1 cellular context compared by ENCODE assay signal in genomic region chr15:74541494-74542191, GRCh38.
TF ChIP-seq lines count a peak whose summit lies in the region.

No MANE protein-coding gene starts in this region.

TF ChIP-seq in HEK293, 187 proteins besides CTCF, POLR2A, EP300 and RAD21 (continued from another document and continues in another):
- TF ChIP-seq, protein P1, sequence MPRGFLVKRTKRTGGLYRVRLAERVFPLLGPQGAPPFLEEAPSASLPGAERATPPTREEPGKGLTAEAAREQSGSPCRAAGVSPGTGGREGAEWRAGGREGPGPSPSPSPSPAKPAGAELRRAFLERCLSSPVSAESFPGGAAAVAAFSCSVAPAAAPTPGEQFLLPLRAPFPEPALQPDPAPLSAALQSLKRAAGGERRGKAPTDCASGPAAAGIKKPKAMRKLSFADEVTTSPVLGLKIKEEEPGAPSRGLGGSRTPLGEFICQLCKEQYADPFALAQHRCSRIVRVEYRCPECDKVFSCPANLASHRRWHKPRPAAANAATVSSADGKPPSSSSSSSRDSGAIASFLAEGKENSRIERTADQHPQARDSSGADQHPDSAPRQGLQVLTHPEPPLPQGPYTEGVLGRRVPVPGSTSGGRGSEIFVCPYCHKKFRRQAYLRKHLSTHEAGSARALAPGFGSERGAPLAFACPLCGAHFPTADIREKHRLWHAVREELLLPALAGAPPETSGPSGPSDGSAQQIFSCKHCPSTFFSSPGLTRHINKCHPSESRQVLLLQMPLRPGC (tag by site-specific recombination; IDR thresholded peaks at IDR 0.05): peak; percentile 25; the same call in 1 of the 2 replicates
- TF ChIP-seq ZSCAN30 (tag by site-specific recombination; IDR thresholded peaks at IDR 0.05) (0 out of 2 replicates have a peak, but pooled peaks have one; percentile 16), REST (tag by site-specific recombination; IDR thresholded peaks at IDR 0.05) (0 out of 2 replicates have a peak, but pooled peaks have one; percentile 12), ZNF792 (tag by site-specific recombination; IDR thresholded peaks at IDR 0.05) (no peak), ZEB2 (tag by site-specific recombination; IDR thresholded peaks at IDR 0.05) (peak; percentile 81; the same call in 1 of the 2 replicates), ZFP69B (tag by site-specific recombination; IDR thresholded peaks at IDR 0.05) (no peak; the same call in 1 of the 2 replicates), HIC1 (tag by site-specific recombination; IDR thresholded peaks at IDR 0.05) (0 out of 2 replicates have a peak, but pooled peaks have one; percentile 52), ZNF561 (tag by site-specific recombination; IDR thresholded peaks at IDR 0.05; ENCODE audit: borderline replicate concordance) (no peak), ZNF221 (tag by site-specific recombination; IDR thresholded peaks at IDR 0.05; ENCODE audit: borderline replicate concordance) (no peak; the same call in 1 of the 2 replicates), ZNF302 (tag by site-specific recombination; IDR thresholded peaks at IDR 0.05; ENCODE audit: low read depth) (no peak), KLF8 (tag by site-specific recombination; IDR thresholded peaks at IDR 0.05) (peak; percentile 71), ZNF335 (tag by site-specific recombination; conservative IDR thresholded peaks at IDR 0.05) (peak; percentile 89), ZNF555 (tag by site-specific recombination; conservative IDR thresholded peaks at IDR 0.05) (no peak), ZNF202 (tag by site-specific recombination; IDR thresholded peaks at IDR 0.05; ENCODE audit: borderline replicate concordance) (no peak), SP3 (tag by site-specific recombination; IDR thresholded peaks at IDR 0.05) (peak; percentile 81), ZFHX2 (tag by site-specific recombination; conservative IDR thresholded peaks at IDR 0.05) (peak; percentile 75), TCF7L2 (IDR thresholded peaks at IDR 0.05; ENCODE audit: borderline replicate concordance, low read depth, low read length) (no peak), ZNF112 (tag by site-specific recombination; IDR thresholded peaks at IDR 0.05) (no peak), ZNF341 (tag by site-specific recombination; IDR thresholded peaks at IDR 0.05; ENCODE audit: low read depth) (peak; percentile 86), ZNF2 (tag by site-specific recombination; IDR thresholded peaks at IDR 0.05) (0 out of 2 replicates have a peak, but pooled peaks have one; percentile 30), ZNF146 (tag by site-specific recombination; IDR thresholded peaks at IDR 0.05) (no peak), MZF1 (tag by site-specific recombination; IDR thresholded peaks at IDR 0.05; ENCODE audit: borderline replicate concordance) (peak; percentile 98), ZBTB7A (tag by site-specific recombination; IDR thresholded peaks at IDR 0.05; ENCODE audit: low read depth) (peak; percentile 83), BCL11A (tag by site-specific recombination; IDR thresholded peaks at IDR 0.05; ENCODE audit: low read depth) (no peak), ZIC2 (tag by site-specific recombination; IDR thresholded peaks at IDR 0.05) (no peak), ZNF366 (tag by site-specific recombination; conservative IDR thresholded peaks at IDR 0.05) (peak; percentile 50; the same call in 1 of the 2 replicates), ZNF571 (tag by site-specific recombination; IDR thresholded peaks at IDR 0.05) (no peak), ZFP37 (tag by site-specific recombination; IDR thresholded peaks at IDR 0.05) (no peak; the same call in 1 of the 2 replicates), ZNF292 (tag by site-specific recombination; IDR thresholded peaks at IDR 0.05; ENCODE audit: borderline replicate concordance, low read depth) (no peak), ZNF10 (tag by site-specific recombination; IDR thresholded peaks at IDR 0.05) (peak; percentile 45; the same call in 1 of the 2 replicates), ZBTB6 (tag by site-specific recombination; IDR thresholded peaks at IDR 0.05) (no peak), ZNF791 (tag by site-specific recombination; IDR thresholded peaks at IDR 0.05) (no peak), OSR2 (tag by site-specific recombination; IDR thresholded peaks at IDR 0.05) (no peak; the same call in 1 of the 2 replicates), SP2 (tag by site-specific recombination; IDR thresholded peaks at IDR 0.05) (peak; percentile 68), REPIN1 (tag by site-specific recombination; IDR thresholded peaks at IDR 0.05; ENCODE audit: low read depth) (no peak), ZNF548 (tag by site-specific recombination; IDR thresholded peaks at IDR 0.05) (no peak; the same call in 1 of the 2 replicates), ZNF174 (tag by site-specific recombination; IDR thresholded peaks at IDR 0.05) (no peak), IKZF3 (tag by site-specific recombination; IDR thresholded peaks at IDR 0.05) (peak; percentile 41; the same call in 1 of the 2 replicates), ZNF585B (tag by site-specific recombination; IDR thresholded peaks at IDR 0.05) (no peak), ZNF426 (tag by site-specific recombination; IDR thresholded peaks at IDR 0.05) (no peak), ZNF785 (tag by site-specific recombination; IDR thresholded peaks at IDR 0.05) (no peak), ZNF223 (tag by site-specific recombination; IDR thresholded peaks at IDR 0.05) (no peak), ZNF473 (tag by site-specific recombination; IDR thresholded peaks at IDR 0.05) (no peak), ZNF266 (tag by site-specific recombination; IDR thresholded peaks at IDR 0.05; ENCODE audit: low read depth) (no peak), RBAK (tag by site-specific recombination; IDR thresholded peaks at IDR 0.05) (no peak), KLF7 (tag by site-specific recombination; IDR thresholded peaks at IDR 0.05; ENCODE audit: borderline replicate concordance) (0 out of 2 replicates have a peak, but pooled peaks have one; percentile 54), BCL11B (tag by site-specific recombination; IDR thresholded peaks at IDR 0.05; ENCODE audit: low read depth) (peak; percentile 18; the same call in 1 of the 2 replicates), ZNF239 (tag by site-specific recombination; IDR thresholded peaks at IDR 0.05) (0 out of 2 replicates have a peak, but pooled peaks have one; percentile 37), ZNF658 (tag by site-specific recombination; IDR thresholded peaks at IDR 0.05) (no peak), ZNF626 (tag by site-specific recombination; IDR thresholded peaks at IDR 0.05) (no peak), ZBTB21 (tag by site-specific recombination; IDR thresholded peaks at IDR 0.05) (peak; percentile 39; the same call in 1 of the 2 replicates), ZBTB17 (tag by site-specific recombination; IDR thresholded peaks at IDR 0.05) (peak; percentile 65; the same call in 1 of the 2 replicates), ZNF600 (tag by site-specific recombination; IDR thresholded peaks at IDR 0.05) (0 out of 2 replicates have a peak, but pooled peaks have one; percentile 19), SCRT1 (tag by site-specific recombination; IDR thresholded peaks at IDR 0.05; ENCODE audit: borderline replicate concordance) (no peak), ZNF132 (tag by site-specific recombination; IDR thresholded peaks at IDR 0.05; ENCODE audit: borderline replicate concordance) (no peak), YY2 (tag by site-specific recombination; IDR thresholded peaks at IDR 0.05) (0 out of 2 replicates have a peak, but pooled peaks have one; percentile 12)
- TF ChIP-seq, protein P2, sequence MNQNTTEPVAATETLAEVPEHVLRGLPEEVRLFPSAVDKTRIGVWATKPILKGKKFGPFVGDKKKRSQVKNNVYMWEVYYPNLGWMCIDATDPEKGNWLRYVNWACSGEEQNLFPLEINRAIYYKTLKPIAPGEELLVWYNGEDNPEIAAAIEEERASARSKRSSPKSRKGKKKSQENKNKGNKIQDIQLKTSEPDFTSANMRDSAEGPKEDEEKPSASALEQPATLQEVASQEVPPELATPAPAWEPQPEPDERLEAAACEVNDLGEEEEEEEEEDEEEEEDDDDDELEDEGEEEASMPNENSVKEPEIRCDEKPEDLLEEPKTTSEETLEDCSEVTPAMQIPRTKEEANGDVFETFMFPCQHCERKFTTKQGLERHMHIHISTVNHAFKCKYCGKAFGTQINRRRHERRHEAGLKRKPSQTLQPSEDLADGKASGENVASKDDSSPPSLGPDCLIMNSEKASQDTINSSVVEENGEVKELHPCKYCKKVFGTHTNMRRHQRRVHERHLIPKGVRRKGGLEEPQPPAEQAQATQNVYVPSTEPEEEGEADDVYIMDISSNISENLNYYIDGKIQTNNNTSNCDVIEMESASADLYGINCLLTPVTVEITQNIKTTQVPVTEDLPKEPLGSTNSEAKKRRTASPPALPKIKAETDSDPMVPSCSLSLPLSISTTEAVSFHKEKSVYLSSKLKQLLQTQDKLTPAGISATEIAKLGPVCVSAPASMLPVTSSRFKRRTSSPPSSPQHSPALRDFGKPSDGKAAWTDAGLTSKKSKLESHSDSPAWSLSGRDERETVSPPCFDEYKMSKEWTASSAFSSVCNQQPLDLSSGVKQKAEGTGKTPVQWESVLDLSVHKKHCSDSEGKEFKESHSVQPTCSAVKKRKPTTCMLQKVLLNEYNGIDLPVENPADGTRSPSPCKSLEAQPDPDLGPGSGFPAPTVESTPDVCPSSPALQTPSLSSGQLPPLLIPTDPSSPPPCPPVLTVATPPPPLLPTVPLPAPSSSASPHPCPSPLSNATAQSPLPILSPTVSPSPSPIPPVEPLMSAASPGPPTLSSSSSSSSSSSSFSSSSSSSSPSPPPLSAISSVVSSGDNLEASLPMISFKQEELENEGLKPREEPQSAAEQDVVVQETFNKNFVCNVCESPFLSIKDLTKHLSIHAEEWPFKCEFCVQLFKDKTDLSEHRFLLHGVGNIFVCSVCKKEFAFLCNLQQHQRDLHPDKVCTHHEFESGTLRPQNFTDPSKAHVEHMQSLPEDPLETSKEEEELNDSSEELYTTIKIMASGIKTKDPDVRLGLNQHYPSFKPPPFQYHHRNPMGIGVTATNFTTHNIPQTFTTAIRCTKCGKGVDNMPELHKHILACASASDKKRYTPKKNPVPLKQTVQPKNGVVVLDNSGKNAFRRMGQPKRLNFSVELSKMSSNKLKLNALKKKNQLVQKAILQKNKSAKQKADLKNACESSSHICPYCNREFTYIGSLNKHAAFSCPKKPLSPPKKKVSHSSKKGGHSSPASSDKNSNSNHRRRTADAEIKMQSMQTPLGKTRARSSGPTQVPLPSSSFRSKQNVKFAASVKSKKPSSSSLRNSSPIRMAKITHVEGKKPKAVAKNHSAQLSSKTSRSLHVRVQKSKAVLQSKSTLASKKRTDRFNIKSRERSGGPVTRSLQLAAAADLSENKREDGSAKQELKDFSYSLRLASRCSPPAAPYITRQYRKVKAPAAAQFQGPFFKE (tag by site-specific recombination; IDR thresholded peaks at IDR 0.05; ENCODE audit: borderline replicate concordance): no peak
- TF ChIP-seq, protein P3, sequence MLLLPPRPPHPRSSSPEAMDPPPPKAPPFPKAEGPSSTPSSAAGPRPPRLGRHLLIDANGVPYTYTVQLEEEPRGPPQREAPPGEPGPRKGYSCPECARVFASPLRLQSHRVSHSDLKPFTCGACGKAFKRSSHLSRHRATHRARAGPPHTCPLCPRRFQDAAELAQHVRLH (tag by site-specific recombination; IDR thresholded peaks at IDR 0.05): no peak
